8 cellular contexts compared by ENCODE assay signal in the genomic region with DNA sequence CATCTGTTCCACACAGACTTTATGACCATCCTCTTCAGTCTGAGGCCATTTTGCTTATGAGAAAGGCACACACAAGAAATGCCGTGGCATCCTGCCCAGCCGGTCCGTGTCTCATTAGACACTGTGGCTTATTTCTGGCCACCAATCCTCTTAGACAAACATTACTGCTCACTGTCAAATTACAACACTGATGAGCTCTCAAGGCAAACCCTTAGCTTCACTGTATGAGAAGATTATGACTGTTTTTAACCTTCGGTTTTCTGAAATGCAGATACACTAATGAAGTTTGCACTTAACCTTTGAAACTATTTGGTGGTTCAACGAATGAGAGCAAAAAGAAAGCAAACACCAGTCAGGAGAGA. TPM values are rescaled to one million over a fixed set of nuclear protein-coding genes. Genes with fewer than 3 reads are reported as not detected.
DNase-seq lines count a peak whose midpoint lies in the region; ATAC-seq and TF ChIP-seq lines count a peak whose summit lies in the region.

No MANE protein-coding gene starts in this region.

- no peak for ATAC-seq in omental fat pad (ENCODE audit: low FRiP score)
- no peak for ATAC-seq in HG03025 (IDR thresholded peaks at IDR 0.05; ENCODE audit: low FRiP score, unreplicated experiment)

- peak overlapping the region; percentile 46 for H3K4me3 ChIP-seq in epithelial cell of proximal tubule (ENCODE audit: low read depth, low read length)

- TF ChIP-seq CTCF in epithelial cell of proximal tubule (conservative IDR thresholded peaks at IDR 0.05; ENCODE audit: low read depth, low read length) (no peak), omental fat pad (IDR thresholded peaks at IDR 0.05) (no peak)

- DNase-seq in C1 segment of cervical spinal cord (lab: John Stamatoyannopoulos, UW) (peak in 11 of 14 donors; percentile 30 to 73 (median 50)), NCI-H510A treated with DMSO at 0.1 percent for 48 hours (lab: John Stamatoyannopoulos, UW) (peak; percentile 39), epithelial cell of proximal tubule (ENCODE audit: low read depth) (peak; percentile 61), omental fat pad (ENCODE audit: low spot score) (peak; percentile 59), GDM1 (lab: John Stamatoyannopoulos, UW) (no peak), NCI-H2171 treated with DMSO at 0.1 percent for 48 hours (lab: John Stamatoyannopoulos, UW) (no peak), T-helper 2 cell (no peak)

RNA-seq across cellular contexts. Expression of a gene that starts 50.5 kb away (rescaled TPM):
- total RNA-seq in epithelial cell of proximal tubule, result 75.8 and 97.7 TPM in 2 replicates
- 100 to 1,000 TPM; 126 to 371 (median 160) TPM for total RNA-seq in omental fat pad

Comparison
In these comparisons a context has a peak if more than half of its experiments do, and no peak if none do; other contexts are left out.
1. DNase-seq: peak in C1 segment of cervical spinal cord (11 of 14), NCI-H510A treated with DMSO at 0.1 percent for 48 hours (single experiment), epithelial cell of proximal tubule (single experiment) and omental fat pad (single experiment); none in GDM1 (single experiment), NCI-H2171 treated with DMSO at 0.1 percent for 48 hours (single experiment) and T-helper 2 cell (0 of 5).